19 cellular contexts compared by ENCODE assay signal in the genomic region with DNA sequence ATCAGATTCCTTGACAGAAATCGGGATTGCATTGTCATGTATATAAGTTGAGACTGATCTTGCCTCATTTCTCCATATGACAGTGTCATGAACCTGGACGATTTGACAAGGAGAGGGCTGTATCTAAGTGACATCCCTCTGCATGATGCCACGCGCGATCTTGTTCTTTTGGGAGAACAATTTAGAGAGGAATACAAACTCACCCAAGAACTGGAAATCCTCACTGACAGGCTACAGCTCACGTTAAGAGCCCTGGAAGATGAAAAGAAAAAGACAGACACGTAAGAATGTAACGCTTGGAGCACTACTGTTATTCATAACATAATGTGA. TPM values are rescaled to one million over a fixed set of nuclear protein-coding genes. Genes with fewer than 3 reads are reported as not detected.
DNase-seq lines count a peak whose midpoint lies in the region; ATAC-seq and TF ChIP-seq lines count a peak whose summit lies in the region.
"Had no signal": no experiment of that assay in that cellular context is flagged by ENCODE, and none has a peak within 500 bp of the region (broad histone marks: within the 10 kb centered on the region; RNA-seq: fewer than 3 reads in every experiment).

No MANE protein-coding gene starts in this region.

- H3K4me2 ChIP-seq in Karpas-422 (ENCODE audit: low read depth, low read length, poor library complexity, severe bottlenecking) (no peak overlapping the region), fibroblast of lung (ENCODE audit: extremely low read depth, insufficient read depth, low read length) (peak overlapping the region; percentile 8), osteoblast (ENCODE audit: insufficient read depth, low read length) (peak overlapping the region; percentile 22)
- H3K4me2 ChIP-seq: BLaER1 had no signal

- H3K79me2 ChIP-seq in Karpas-422 (ENCODE audit: low read length) (no peaks in the 10 kb centered on the region), fibroblast of lung (ENCODE audit: control insufficient read depth, insufficient read depth, low read length) (no peaks in the 10 kb centered on the region), osteoblast (ENCODE audit: insufficient read depth, low read length) (no peaks in the 10 kb centered on the region)

- DNase-seq in Karpas-422 (no peak), fibroblast of lung (ENCODE audit: low read depth in 2 of 2) (no peak), osteoblast (ENCODE audit: insufficient read length, low spot score, missing footprints) (peak; percentile 15), thoracic aorta (ENCODE audit: low spot score) (no peak), NCI-H69 (lab: John Stamatoyannopoulos, UW) (no peak), iPS-NIHi7 (ENCODE audit: extremely low spot score) (no peak), DMS114 treated with DMSO at 0.1 percent for 48 hours (lab: John Stamatoyannopoulos, UW; ENCODE audit: unreplicated experiment) (no peak)
- DNase-seq: CD4-positive, CD25-positive, alpha-beta regulatory T cell; GDM1; HCEC 1CT; KBM-7; MG63; NCI-H2029; NCI-H446 treated with DMSO at 0.1 percent for 48 hours; NCI-H526; Right ventricle myocardium superior; RPMI8226 had no signal

- H3K27ac ChIP-seq in Karpas-422 (ENCODE audit: low read length) (no peak overlapping the region), fibroblast of lung (ENCODE audit: insufficient read depth, low read length) (no peak overlapping the region), osteoblast (ENCODE audit: low read depth, low read length) (no peak overlapping the region), thoracic aorta (peak overlapping the region; percentile 55 to 69)
- H3K27ac ChIP-seq: BLaER1, SJSA1 had no signal

- no peaks in the 10 kb centered on the region for H3K27me3 ChIP-seq in Karpas-422 (ENCODE audit: low read length)
- H3K27me3 ChIP-seq in fibroblast of lung (ENCODE audit: control insufficient read depth, insufficient read depth, low read length) = no peaks in the 10 kb centered on the region
- H3K27me3 ChIP-seq in osteoblast (ENCODE audit: insufficient read depth, low read length) = no peaks in the 10 kb centered on the region
- H3K27me3 ChIP-seq in thoracic aorta (replicated peaks; ENCODE audit: insufficient read depth) = no peaks in the 10 kb centered on the region
- H3K27me3 ChIP-seq: BLaER1, MG63, SJSA1 had no signal

- no peak for ATAC-seq in thoracic aorta (ENCODE audit: insufficient number of reproducible peaks, low FRiP score, low read depth)

- H2AFZ ChIP-seq in Karpas-422 (ENCODE audit: low read length) (peak overlapping the region; percentile 33; the same call in 1 of the 2 replicates), fibroblast of lung (ENCODE audit: low read length) (peak overlapping the region; percentile 35), osteoblast (ENCODE audit: low read length) (no peak overlapping the region)

- no peaks in the 10 kb centered on the region for H3K9me2 ChIP-seq in Karpas-422 (replicated peaks; ENCODE audit: insufficient read depth, low read length)

- H3K9me3 ChIP-seq in Karpas-422 (ENCODE audit: low read length) = no peaks in the 10 kb centered on the region
- no peaks in the 10 kb centered on the region for H3K9me3 ChIP-seq in fibroblast of lung (ENCODE audit: control insufficient read depth, insufficient read depth, low read depth, low read length)
- H3K9me3 ChIP-seq in osteoblast (ENCODE audit: low read depth, low read length) = no peaks in the 10 kb centered on the region
- no peaks in the 10 kb centered on the region for H3K9me3 ChIP-seq in thoracic aorta
- H3K9me3 ChIP-seq: BLaER1, MG63, SJSA1 had no signal

- H4K20me1 ChIP-seq in Karpas-422 (ENCODE audit: insufficient read depth, low read depth, low read length) (no peaks in the 10 kb centered on the region), fibroblast of lung (ENCODE audit: control insufficient read depth, extremely low read depth, insufficient read depth, low read length) (no peaks in the 10 kb centered on the region), osteoblast (ENCODE audit: insufficient read depth, low read length) (no peaks in the 10 kb centered on the region)
- H4K20me1 ChIP-seq: BLaER1 had no signal

- no peaks in the 10 kb centered on the region for H3K36me3 ChIP-seq in Karpas-422 (ENCODE audit: insufficient read depth, low read length)
- H3K36me3 ChIP-seq in fibroblast of lung (ENCODE audit: control insufficient read depth, insufficient read depth, low read length) = no peaks in the 10 kb centered on the region
- H3K36me3 ChIP-seq in osteoblast (ENCODE audit: insufficient read depth, low read length) = no peaks in the 10 kb centered on the region
- H3K36me3 ChIP-seq in thoracic aorta = peaks cover 3% of the 10 kb centered on the region
- H3K36me3 ChIP-seq: BLaER1, MG63, SJSA1 had no signal

- TF ChIP-seq CTCF in fibroblast of lung (conservative IDR thresholded peaks at IDR 0.05 in 1 of 2, IDR thresholded peaks at IDR 0.05 in 1 of 2; ENCODE audit: low read depth in 1 of 2, low read length in 2 of 2) = no peak
- no peak for TF ChIP-seq CTCF in osteoblast (IDR thresholded peaks at IDR 0.05; ENCODE audit: extremely low read depth, low read depth, low read length)
- TF ChIP-seq CTCF in thoracic aorta (IDR thresholded peaks at IDR 0.05) = no peak

- no peak overlapping the region for H3K9ac ChIP-seq in Karpas-422 (ENCODE audit: low read length)
- no peak overlapping the region for H3K9ac ChIP-seq in fibroblast of lung (ENCODE audit: insufficient read depth, low read length)
- H3K9ac ChIP-seq: BLaER1 had no signal

- no peak overlapping the region for H3K4me3 ChIP-seq in Karpas-422 (ENCODE audit: low read length)
- no peak overlapping the region for H3K4me3 ChIP-seq in fibroblast of lung (replicated peaks in 1 of 4; ENCODE audit: control extremely low read depth in 1 of 4, insufficient read depth in 1 of 4, low read depth in 3 of 4, low read length in 4 of 4)
- H3K4me3 ChIP-seq in osteoblast (ENCODE audit: insufficient read depth, low read length) = no peak overlapping the region
- peak overlapping the region; percentile 37 for H3K4me3 ChIP-seq in thoracic aorta
- H3K4me3 ChIP-seq: BLaER1, MG63, SJSA1 had no signal

- peaks cover 58% of the 10 kb centered on the region for H3K4me1 ChIP-seq in Karpas-422 (ENCODE audit: low read length)
- H3K4me1 ChIP-seq in fibroblast of lung (ENCODE audit: control insufficient read depth, extremely low read depth, insufficient read depth, low read length) = peaks cover 2% of the 10 kb centered on the region
- peaks cover 4% of the 10 kb centered on the region for H3K4me1 ChIP-seq in osteoblast (ENCODE audit: insufficient read depth, low read length)
- H3K4me1 ChIP-seq in thoracic aorta (ENCODE audit: control insufficient read depth in 1 of 2, low read depth in 2 of 2) = peaks cover 5 to 22% of the 10 kb centered on the region in 2 donors
- H3K4me1 ChIP-seq: BLaER1 had no signal

RNA-seq across cellular contexts. Expression of a gene that starts 40.9 kb away (rescaled TPM):
- 0.47 and 3.2 TPM in 2 replicates for total RNA-seq in Karpas-422 (2014; rRNA removed; shearing (Covaris generic); ENCODE audit: low replicate concordance)
- total RNA-seq in fibroblast of lung (37.8 and 39.3 TPM in 2 replicates), osteoblast (1.1 and 2.9 TPM in 2 replicates), thoracic aorta (10 to 100 TPM; 32.7 to 34.1 TPM)
- polyA plus RNA-seq in fibroblast of lung = 11.2 and 38.1 TPM in 2 replicates
- polyA plus RNA-seq in fibroblast of lung (2012) = 6.8 and 20.7 TPM in 2 replicates
- polyA minus RNA-seq in fibroblast of lung (ENCODE audit: low replicate concordance) = 2.3 and 9.9 TPM in 2 replicates

Comparison
In these comparisons a context has a peak if more than half of its experiments do, and no peak if none do; other contexts are left out.
1. H3K27ac ChIP-seq: peak in thoracic aorta (2 of 2); none in Karpas-422 (single experiment), fibroblast of lung (single experiment) and osteoblast (single experiment).